ENCODE assay signal across 18 cellular contexts in genomic region chr3:166322394-166322793, GRCh38.
DNase-seq lines count a peak whose midpoint lies in the region; ATAC-seq, FAIRE-seq and TF ChIP-seq lines count a peak whose summit lies in the region.
"Had no signal": no experiment of that assay in that cellular context is flagged by ENCODE, and none has a peak within 500 bp of the region (broad histone marks: within the 10 kb centered on the region; RNA-seq: fewer than 3 reads in every experiment).

No MANE protein-coding gene starts in this region.

- intact Hi-C loops in kidney (cut with DNase I) (no loop called here), heart right ventricle (cut with DNase I) (no loop called here)

- H3K9me3 ChIP-seq in RWPE2 (ENCODE audit: severe bottlenecking) (no peaks in the 10 kb centered on the region), hepatocyte (ENCODE audit: low read depth) (no peaks in the 10 kb centered on the region), kidney (ENCODE audit: control insufficient read depth in 1 of 2, low read length in 2 of 2) (no peaks in the 10 kb centered on the region), heart right ventricle (no peaks in the 10 kb centered on the region)
- H3K9me3 ChIP-seq: HAP-1 had no signal

- DNase-seq in RWPE2 (ENCODE audit: low spot score): no peak
- DNase-seq in epithelial cell of esophagus (ENCODE audit: low read depth): peak; percentile 10
- DNase-seq in hepatocyte (ENCODE audit: low spot score): no peak
- no peak for DNase-seq in cortex of kidney (lab: John Stamatoyannopoulos, UW)
- DNase-seq in kidney: no peak
- no peak for DNase-seq in heart right ventricle
- DNase-seq: C1 segment of cervical spinal cord; Calu3; CD4-positive, alpha-beta memory T cell; COR-L47; DMS53; DND-41; GOT3; HFFc6 had no signal

- no peaks in the 10 kb centered on the region for H3K79me2 ChIP-seq in hepatocyte

- H3K9ac ChIP-seq in kidney (ENCODE audit: low read length in 2 of 2): no peak overlapping the region

- 32% methylated on average over 1 of the region's 1 CpG for WGBS in hepatocyte (ENCODE audit: low lambda C conversion rate, missing lambda C conversion rate)
- WGBS in heart right ventricle, 2 donors: 39 to 47% methylated on average over 1 of the region's 1 CpG

- H3K4me1 ChIP-seq in RWPE2 (ENCODE audit: insufficient read depth, poor library complexity, severe bottlenecking) (no peaks in the 10 kb centered on the region), hepatocyte (ENCODE audit: insufficient read depth) (no peaks in the 10 kb centered on the region), kidney (ENCODE audit: control insufficient read depth in 1 of 2, insufficient read depth in 1 of 2, low read depth in 1 of 2, low read length in 2 of 2) (no peaks in the 10 kb centered on the region), heart right ventricle (no peaks in the 10 kb centered on the region)

- H3K36me3 ChIP-seq in RWPE2 (ENCODE audit: low read depth): no peaks in the 10 kb centered on the region
- no peaks in the 10 kb centered on the region for H3K36me3 ChIP-seq in hepatocyte (replicated peaks; ENCODE audit: insufficient read depth, low read depth)
- no peaks in the 10 kb centered on the region for H3K36me3 ChIP-seq in kidney (ENCODE audit: control insufficient read depth in 1 of 2, insufficient read depth in 2 of 2, low read length in 2 of 2)
- no peaks in the 10 kb centered on the region for H3K36me3 ChIP-seq in heart right ventricle
- H3K36me3 ChIP-seq: HAP-1 had no signal

- no peak overlapping the region for H2AFZ ChIP-seq in hepatocyte

- no peak for TF ChIP-seq CTCF in RWPE2 (IDR thresholded peaks at IDR 0.05; ENCODE audit: poor library complexity, severe bottlenecking)
- TF ChIP-seq CTCF in epithelial cell of esophagus (IDR thresholded peaks at IDR 0.05; ENCODE audit: insufficient read depth, low read depth, low read length, missing control alignments): no peak
- no peak for TF ChIP-seq CTCF in hepatocyte (IDR thresholded peaks at IDR 0.05; ENCODE audit: poor library complexity)
- no peak for TF ChIP-seq CTCF in kidney (IDR thresholded peaks at IDR 0.05; ENCODE audit: borderline replicate concordance, extremely low read depth, insufficient read depth)
- no peak for TF ChIP-seq CTCF in heart right ventricle (IDR thresholded peaks at IDR 0.05)

- H3K27me3 ChIP-seq in RWPE2 (ENCODE audit: insufficient read depth, poor library complexity, severe bottlenecking) (no peaks in the 10 kb centered on the region), hepatocyte (no peaks in the 10 kb centered on the region), heart right ventricle (no peaks in the 10 kb centered on the region)

- H4K20me1 ChIP-seq in hepatocyte (ENCODE audit: insufficient read depth, poor library complexity, severe bottlenecking): no peaks in the 10 kb centered on the region

- H3K27ac ChIP-seq in RWPE2 (ENCODE audit: poor library complexity, severe bottlenecking) (no peak overlapping the region), hepatocyte (peak overlapping the region; percentile 62), kidney (ENCODE audit: low read depth in 2 of 2, low read length in 2 of 2) (no peak overlapping the region), heart right ventricle (no peak overlapping the region)

- no peak overlapping the region for H3K4me2 ChIP-seq in hepatocyte

- no peak overlapping the region for H3K4me3 ChIP-seq in RWPE2 (ENCODE audit: severe bottlenecking)
- H3K4me3 ChIP-seq in epithelial cell of esophagus (ENCODE audit: low read length): no peak overlapping the region
- H3K4me3 ChIP-seq in hepatocyte: no peak overlapping the region
- H3K4me3 ChIP-seq in kidney (ENCODE audit: low read length in 2 of 2): no peak overlapping the region
- H3K4me3 ChIP-seq in heart right ventricle: no peak overlapping the region
- H3K4me3 ChIP-seq: HAP-1 had no signal

- H3K9me2 ChIP-seq in hepatocyte (replicated peaks; ENCODE audit: insufficient read depth): no peaks in the 10 kb centered on the region

- no peak for FAIRE-seq in kidney (lab: Jason Lieb, UNC)
- FAIRE-seq: G401.6, GM12892, H54 had no signal

- ATAC-seq in RWPE2 (ENCODE audit: low read depth) (peak; percentile 74), heart right ventricle (no peak)
